In genomic region chr13:29369060-29369743, GRCh38 we compare ENCODE assay signal across 7 cellular contexts.
A peak's percentile ranks its signal among the peaks of the same experiment; 100 is the strongest.
DNase-seq lines count a peak whose midpoint lies in the region; ATAC-seq and TF ChIP-seq lines count a peak whose summit lies in the region.

No MANE protein-coding gene starts in this region.

- H3K9me3 ChIP-seq in WERI-Rb-1 (ENCODE audit: severe bottlenecking) (no peaks in the 10 kb centered on the region), left ventricle myocardium inferior (replicated peaks) (no peaks in the 10 kb centered on the region)

- H3K27me3 ChIP-seq in WERI-Rb-1 (ENCODE audit: insufficient read depth, low read depth, severe bottlenecking) (no peaks in the 10 kb centered on the region), left ventricle myocardium inferior (ENCODE audit: low read depth) (peaks cover 6% of the 10 kb centered on the region)

- H3K36me3 ChIP-seq in WERI-Rb-1 (no peaks in the 10 kb centered on the region), left ventricle myocardium inferior (no peaks in the 10 kb centered on the region)

- peak; percentile 49 for TF ChIP-seq CTCF in GM12864 (IDR thresholded peaks at IDR 0.05; ENCODE audit: low read depth, low read length, missing control alignments)
- peak; percentile 27; the same call in 1 of the 2 replicates for TF ChIP-seq CTCF in WERI-Rb-1 (IDR thresholded peaks at IDR 0.05; ENCODE audit: low read depth, low read length)
- TF ChIP-seq CTCF in left ventricle myocardium inferior (IDR thresholded peaks at IDR 0.05; ENCODE audit: borderline replicate concordance), result peak; percentile 65

- intact Hi-C loops in left ventricle myocardium inferior (cut with micrococcal nuclease), result no loop called here

- DNase-seq in GM12864 (ENCODE audit: low read depth) (no peak), NCI-H1048 (lab: John Stamatoyannopoulos, UW) (peak; percentile 22), WERI-Rb-1 (no peak), left ventricle myocardium inferior (no peak), stromal cell of bone marrow (ENCODE audit: low read depth) (peak; percentile 13)

- no peak overlapping the region for H3K4me3 ChIP-seq in GM12864 (ENCODE audit: low read depth, low read length)
- no peak overlapping the region for H3K4me3 ChIP-seq in WERI-Rb-1 (ENCODE audit: low read depth, low read length)
- no peak overlapping the region for H3K4me3 ChIP-seq in left ventricle myocardium inferior

- H3K27ac ChIP-seq in WERI-Rb-1 (no peak overlapping the region), left ventricle myocardium inferior (replicated peaks) (no peak overlapping the region)

- no peak for ATAC-seq in GM21528 (IDR thresholded peaks at IDR 0.05; ENCODE audit: low FRiP score, unreplicated experiment)
- ATAC-seq in HG02642 (IDR thresholded peaks at IDR 0.05; ENCODE audit: poor library complexity, unreplicated experiment), result no peak

- H3K4me1 ChIP-seq in left ventricle myocardium inferior, result no peaks in the 10 kb centered on the region

Comparison
In these comparisons a context has a peak if more than half of its experiments do, and no peak if none do; other contexts are left out.
1. DNase-seq: peak in NCI-H1048 (single experiment) and stromal cell of bone marrow (single experiment); none in GM12864 (single experiment), WERI-Rb-1 (single experiment) and left ventricle myocardium inferior (single experiment).
2. Peak in every context shown above with its lines, with median percentiles within 50 percentile points of each other: CTCF ChIP-seq.